In genomic region chr11:126419801-126420729, GRCh38 we compare ENCODE assay signal across 8 cellular contexts.
DNase-seq lines count a peak whose midpoint lies in the region; ATAC-seq, FAIRE-seq and TF ChIP-seq lines count a peak whose summit lies in the region.
"Had no signal": no experiment of that assay in that cellular context is flagged by ENCODE, and none has a peak within 500 bp of the region (broad histone marks: within the 10 kb centered on the region; RNA-seq: fewer than 3 reads in every experiment).

No MANE protein-coding gene starts in this region.

- H3K4me3 ChIP-seq in astrocyte (ENCODE audit: insufficient read depth, low read depth, low read length), result no peak overlapping the region
- no peak overlapping the region for H3K4me3 ChIP-seq in neuronal stem cell (ENCODE audit: low read length in 2 of 2)
- H3K4me3 ChIP-seq: SK-N-MC had no signal

- no peak overlapping the region for H3K4me3 Mint-ChIP-seq in astrocyte (ENCODE audit: unreplicated experiment)
- H3K4me3 Mint-ChIP-seq in activated CD8-positive, alpha-beta memory T cell treated with anti-CD3 and anti-CD28 coated beads, Interleukin-2, amount 10 ng/mL, durations not matched to agents 7 days and 5 days, result no peak overlapping the region
- no peak overlapping the region for H3K4me3 Mint-ChIP-seq in naive thymus-derived CD8-positive, alpha-beta T cell

- no peak overlapping the region for H4K91ac ChIP-seq in neuronal stem cell (ENCODE audit: low read depth, low read length, poor library complexity)

- H3K9me3 ChIP-seq in astrocyte (ENCODE audit: insufficient read depth, low read depth, low read length) (no peaks in the 10 kb centered on the region), neuronal stem cell (replicated peaks in 1 of 2; ENCODE audit: control insufficient read depth in 2 of 2, insufficient read depth in 1 of 2, low read depth in 1 of 2, low read length in 2 of 2) (no peaks in the 10 kb centered on the region)

- H2BK12ac ChIP-seq in neuronal stem cell (ENCODE audit: low read length), result no peak overlapping the region

- H3K27ac ChIP-seq in astrocyte (ENCODE audit: low read depth, low read length), result no peak overlapping the region
- H3K27ac ChIP-seq in neuronal stem cell (replicated peaks; ENCODE audit: low read length), result no peak overlapping the region
- H3K27ac ChIP-seq: SK-N-MC had no signal

- TF ChIP-seq CTCF in astrocyte (IDR thresholded peaks at IDR 0.05; ENCODE audit: insufficient read depth, low read depth, low read length), result no peak

- CTCF ChIA-PET in activated CD8-positive, alpha-beta memory T cell treated with anti-CD3 and anti-CD28 coated beads, Interleukin-2, amount 10 ng/mL, durations not matched to agents 7 days and 5 days (lab: Charles Lee), result interaction anchor here (0.7 to 3.3 kb wide), 4 partner anchors 12 to 237 kb away, joined by 3 to 10 read pairs (median 4); no protein-coding TSS in a partner anchor

- H3K4me2 ChIP-seq in astrocyte (ENCODE audit: low read length), result no peak overlapping the region
- H3K4me2 ChIP-seq in neuronal stem cell (ENCODE audit: insufficient read depth, low read length, poor library complexity, severe bottlenecking), result no peak overlapping the region

- H3K36me3 ChIP-seq in astrocyte (ENCODE audit: insufficient read depth, low read length), result no peaks in the 10 kb centered on the region
- H3K36me3 ChIP-seq in neuronal stem cell (replicated peaks in 1 of 2; ENCODE audit: control insufficient read depth in 2 of 2, insufficient read depth in 2 of 2, low read length in 2 of 2), result peaks cover 0 to 2% of the 10 kb centered on the region in 2 donors

- H3K9me3 Mint-ChIP-seq in astrocyte (ENCODE audit: unreplicated experiment), result no peaks in the 10 kb centered on the region
- H3K9me3 Mint-ChIP-seq in activated CD8-positive, alpha-beta memory T cell treated with anti-CD3 and anti-CD28 coated beads, Interleukin-2, amount 10 ng/mL, durations not matched to agents 7 days and 5 days (ENCODE audit: low read depth), result no peaks in the 10 kb centered on the region
- no peaks in the 10 kb centered on the region for H3K9me3 Mint-ChIP-seq in naive thymus-derived CD8-positive, alpha-beta T cell

- H3K27me3 Mint-ChIP-seq in astrocyte (ENCODE audit: low read depth, unreplicated experiment), result peaks cover 9% of the 10 kb centered on the region
- H3K27me3 Mint-ChIP-seq in activated CD8-positive, alpha-beta memory T cell treated with anti-CD3 and anti-CD28 coated beads, Interleukin-2, amount 10 ng/mL, durations not matched to agents 7 days and 5 days, result peaks cover 9% of the 10 kb centered on the region
- peaks cover 0 to 12% (median 7%) of the 10 kb centered on the region in 5 donors for H3K27me3 Mint-ChIP-seq in naive thymus-derived CD8-positive, alpha-beta T cell

- H2AFZ ChIP-seq in astrocyte (ENCODE audit: low read depth, low read length) (no peak overlapping the region), neuronal stem cell (ENCODE audit: low read length) (no peak overlapping the region)

- H3K23ac ChIP-seq in neuronal stem cell (ENCODE audit: low read depth, low read length, poor library complexity), result no peak overlapping the region

- no peak overlapping the region for H2BK5ac ChIP-seq in neuronal stem cell (ENCODE audit: low read length)

- H3K27ac Mint-ChIP-seq in astrocyte (ENCODE audit: unreplicated experiment), result no peak overlapping the region
- no peak overlapping the region for H3K27ac Mint-ChIP-seq in activated CD8-positive, alpha-beta memory T cell treated with anti-CD3 and anti-CD28 coated beads, Interleukin-2, amount 10 ng/mL, durations not matched to agents 7 days and 5 days
- H3K27ac Mint-ChIP-seq in naive thymus-derived CD8-positive, alpha-beta T cell, result no peak overlapping the region

- peaks cover 5% of the 10 kb centered on the region for H3K4me1 Mint-ChIP-seq in astrocyte (ENCODE audit: low read depth, unreplicated experiment)
- H3K4me1 Mint-ChIP-seq in activated CD8-positive, alpha-beta memory T cell treated with anti-CD3 and anti-CD28 coated beads, Interleukin-2, amount 10 ng/mL, durations not matched to agents 7 days and 5 days, result peaks cover 21% of the 10 kb centered on the region
- H3K4me1 Mint-ChIP-seq in naive thymus-derived CD8-positive, alpha-beta T cell, result peaks cover 0 to 20% (median 13%) of the 10 kb centered on the region in 4 donors

- no peak for FAIRE-seq in astrocyte (lab: Jason Lieb, UNC)

- H3K14ac ChIP-seq in neuronal stem cell (ENCODE audit: low read length), result no peak overlapping the region

- H3K4me1 ChIP-seq in astrocyte (ENCODE audit: insufficient read depth, low read length) (peaks cover 5% of the 10 kb centered on the region), neuronal stem cell (ENCODE audit: control insufficient read depth in 2 of 2, insufficient read depth in 1 of 2, low read depth in 1 of 2, low read length in 2 of 2) (peaks cover 0 to 5% of the 10 kb centered on the region in 2 donors)

- no peaks in the 10 kb centered on the region for H4K20me1 ChIP-seq in astrocyte (ENCODE audit: insufficient read depth, low read length)

- no peak overlapping the region for H4K8ac ChIP-seq in neuronal stem cell (ENCODE audit: low read depth, low read length)

- H2BK15ac ChIP-seq in neuronal stem cell (ENCODE audit: low read length), result no peak overlapping the region

- DNase-seq in astrocyte (ENCODE audit: low read depth), result peak; percentile 55
- DNase-seq in smooth muscle cell of the brain vasculature (ENCODE audit: low read depth, low spot score), result peak; percentile 28
- DNase-seq in activated CD8-positive, alpha-beta memory T cell treated with anti-CD3 and anti-CD28 coated beads, Interleukin-2, amount 10 ng/mL, durations not matched to agents 7 days and 5 days, result no peak
- DNase-seq in neuronal stem cell (ENCODE audit: low spot score), result no peak
- DNase-seq in naive thymus-derived CD8-positive, alpha-beta T cell, result no peak

- no peak overlapping the region for H3K4ac ChIP-seq in neuronal stem cell (ENCODE audit: low read length)

- H3K18ac ChIP-seq in neuronal stem cell (ENCODE audit: low read length), result no peak overlapping the region

- H3K36me3 Mint-ChIP-seq in astrocyte (ENCODE audit: low read depth, unreplicated experiment), result peaks cover 14% of the 10 kb centered on the region
- H3K36me3 Mint-ChIP-seq in activated CD8-positive, alpha-beta memory T cell treated with anti-CD3 and anti-CD28 coated beads, Interleukin-2, amount 10 ng/mL, durations not matched to agents 7 days and 5 days, result no peaks in the 10 kb centered on the region
- no peaks in the 10 kb centered on the region for H3K36me3 Mint-ChIP-seq in naive thymus-derived CD8-positive, alpha-beta T cell

- no peak overlapping the region for H2BK120ac ChIP-seq in neuronal stem cell (ENCODE audit: low read depth, low read length)

- H3K79me2 ChIP-seq in astrocyte (ENCODE audit: insufficient read depth, low read length), result no peaks in the 10 kb centered on the region

- no peaks in the 10 kb centered on the region for H3K27me3 ChIP-seq in astrocyte (ENCODE audit: insufficient read depth, low read length)
- H3K27me3 ChIP-seq in neuronal stem cell (ENCODE audit: control insufficient read depth in 3 of 3, insufficient read depth in 3 of 3, low read depth in 1 of 3, low read length in 3 of 3), result no peaks in the 10 kb centered on the region

- POLR2A ChIA-PET in naive thymus-derived CD8-positive, alpha-beta T cell (lab: Charles Lee), result no interaction called here

- H3K79me1 ChIP-seq in neuronal stem cell (ENCODE audit: low read depth, low read length), result no peaks in the 10 kb centered on the region

- no CpG with 5 or more reads among the region's 11 CpGs for WGBS in neuronal stem cell (ENCODE audit: extremely low coverage in 2 of 2, insufficient read length in 2 of 2, insufficient replicate concordance in 1 of 2), 2 donors

- H3K9ac ChIP-seq in astrocyte (ENCODE audit: low read length), result no peak overlapping the region
- H3K9ac ChIP-seq in neuronal stem cell (ENCODE audit: low read depth, low read length, poor library complexity), result no peak overlapping the region

- no peak overlapping the region for H2AK5ac ChIP-seq in neuronal stem cell (ENCODE audit: low read depth, low read length)

- ATAC-seq in GM19438 (IDR thresholded peaks at IDR 0.05; ENCODE audit: low read depth, unreplicated experiment), result peak; percentile 78
- peak; percentile 75 for ATAC-seq in HG03196 (IDR thresholded peaks at IDR 0.05; ENCODE audit: unreplicated experiment)
- no peak for ATAC-seq in activated CD8-positive, alpha-beta memory T cell treated with anti-CD3 and anti-CD28 coated beads, Interleukin-2, amount 10 ng/mL, durations not matched to agents 7 days and 5 days
- ATAC-seq in naive thymus-derived CD8-positive, alpha-beta T cell, result no peak

Comparison
In these comparisons a context has a peak if more than half of its experiments do, and no peak if none do; other contexts are left out.
1. ATAC-seq: peak in GM19438 (single experiment) and HG03196 (single experiment); none in activated CD8-positive, alpha-beta memory T cell treated with anti-CD3 and anti-CD28 coated beads, Interleukin-2, amount 10 ng/mL, durations not matched to agents 7 days and 5 days (single experiment) and naive thymus-derived CD8-positive, alpha-beta T cell (0 of 2).
2. DNase-seq: peak in astrocyte (single experiment) and smooth muscle cell of the brain vasculature (single experiment); none in activated CD8-positive, alpha-beta memory T cell treated with anti-CD3 and anti-CD28 coated beads, Interleukin-2, amount 10 ng/mL, durations not matched to agents 7 days and 5 days (single experiment), neuronal stem cell (single experiment) and naive thymus-derived CD8-positive, alpha-beta T cell (0 of 10).